Comparison of ENCODE assay signal across 26 cellular contexts in the genomic region with DNA sequence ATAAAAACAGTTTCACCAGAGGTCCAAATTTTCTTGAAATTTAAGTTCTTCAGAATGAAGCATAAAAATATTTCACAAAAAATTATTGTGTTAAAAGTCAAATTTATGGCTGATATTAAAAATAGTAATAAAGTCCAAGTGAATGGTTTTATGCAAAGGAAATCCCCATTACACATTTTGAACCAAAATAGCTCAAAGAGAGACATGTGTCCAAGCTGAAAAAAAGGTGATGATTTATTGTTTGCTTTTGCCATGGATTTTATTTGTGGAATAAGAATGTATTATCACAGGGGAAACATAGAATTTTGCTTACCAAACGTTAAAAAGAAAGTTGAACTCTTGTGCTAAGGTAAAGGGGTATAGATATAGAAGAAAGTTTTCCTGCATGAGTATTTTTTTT.
"Had no signal": no experiment of that assay in that cellular context is flagged by ENCODE, and none has a peak within 500 bp of the region (broad histone marks: within the 10 kb centered on the region; RNA-seq: fewer than 3 reads in every experiment).

No MANE protein-coding gene starts in this region.

- H3K4me1 ChIP-seq: foreskin keratinocyte, pancreas, prostate gland, testis had no signal

- H3K36me3 ChIP-seq: brain microvascular endothelial cell, esophagus muscularis mucosa, heart left ventricle, pancreas, prostate gland, sigmoid colon, transverse colon had no signal

- H3K4me3 ChIP-seq: heart left ventricle, pancreas, prostate gland, sigmoid colon, smooth muscle cell, testis, transverse colon had no signal

- DNase-seq: activated CD4-positive, alpha-beta memory T cell treated with anti-CD3 and anti-CD28 coated beads, Interleukin-2, amount 10 ng/mL, durations not matched to agents 7 days and 5 days; activated CD4-positive, alpha-beta T cell treated with anti-CD3 and anti-CD28 coated beads for 1 hour; activated CD4-positive, alpha-beta T cell treated with anti-CD3 and anti-CD28 coated beads, Interleukin-2, amount 10 ng/mL, durations not matched to agents 7 days and 5 days; activated naive CD8-positive, alpha-beta T cell treated with anti-CD3 and anti-CD28 coated beads, Interleukin-2, amount 50 U/mL, for 24 hours; activated T-cell treated with anti-CD3 and anti-CD28 coated beads, Interleukin-2, amount 50 U/mL, for 48 hours; anterior cingulate cortex; brain microvascular endothelial cell; foreskin keratinocyte; heart left ventricle; hypothalamus; left ventricle myocardium superior; mammary epithelial cell; naive B cell; nephron progenitor cell; nucleus accumbens; pancreas; sigmoid colon; stimulated activated CD4-positive, alpha-beta T cell treated with anti-CD3 and anti-CD28 coated beads, Interleukin-15, amount 100 ng/mL, for 24 hours; stimulated activated CD4-positive, alpha-beta T cell treated with anti-CD3 and anti-CD28 coated beads, Interleukin-2, amount 100 ng/mL, for 24 hours; stimulated activated naive B cell treated with anti-CD40 and anti-IgM and Interleukin-4, amounts not matched to agents 10 μg/mL and 1 μg/mL and 100 μg/mL, for 72 hours; T-helper 2 cell; testis; transverse colon had no signal

- H3K9me3 ChIP-seq: pancreas, prostate gland, testis, transverse colon had no signal

- FAIRE-seq: pancreas had no signal

- H3K27ac ChIP-seq: brain microvascular endothelial cell, esophagus muscularis mucosa, foreskin keratinocyte, heart left ventricle, pancreas, prostate gland, sigmoid colon, testis, transverse colon had no signal
